ENCODE assay signal across 25 cellular contexts in the genomic region with DNA sequence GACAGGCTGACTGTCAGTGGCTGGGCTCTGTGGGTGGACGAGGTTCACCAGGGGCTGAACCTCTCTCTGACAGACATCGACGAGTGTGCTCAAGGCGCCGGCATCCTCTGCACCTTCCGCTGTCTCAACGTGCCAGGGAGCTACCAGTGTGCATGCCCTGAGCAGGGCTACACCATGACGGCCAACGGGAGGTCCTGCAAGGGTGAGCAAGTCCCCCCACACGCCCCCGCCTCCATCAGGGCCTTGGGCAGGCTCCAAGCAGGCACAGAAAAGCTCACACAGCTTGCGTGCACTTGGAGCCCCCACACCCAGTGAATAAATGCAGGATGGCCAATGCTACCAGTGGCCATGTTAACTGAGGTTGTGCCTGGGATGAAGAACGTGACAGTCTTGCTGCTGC.
"Had no signal": no experiment of that assay in that cellular context is flagged by ENCODE, and none has a peak within 500 bp of the region (broad histone marks: within the 10 kb centered on the region; RNA-seq: fewer than 3 reads in every experiment).

No MANE protein-coding gene starts in this region.

- H3K4me3 Mint-ChIP-seq: dendritic cell treated with granulocyte-macrophage colony-stimulating factor and Interleukin-4, amounts not matched to agents 40 ng/mL and 50 ng/mL, for 4 days; effector memory CD8-positive, alpha-beta T cell; endodermal cell; naive thymus-derived CD4-positive, alpha-beta T cell had no signal

- ATAC-seq: effector memory CD8-positive, alpha-beta T cell; esophagus mucosa; gastrocnemius medialis; left colon; left lobe of liver; lower lobe of right lung; naive thymus-derived CD4-positive, alpha-beta T cell had no signal

- H3K9me3 Mint-ChIP-seq: dendritic cell treated with granulocyte-macrophage colony-stimulating factor and Interleukin-4, amounts not matched to agents 40 ng/mL and 50 ng/mL, for 4 days; effector memory CD8-positive, alpha-beta T cell; endodermal cell; naive thymus-derived CD4-positive, alpha-beta T cell had no signal

- H3K9me3 ChIP-seq: colonic mucosa, esophagus squamous epithelium, gastrocnemius medialis, heart right ventricle, left ventricle myocardium inferior, lower lobe of right lung had no signal

- DNase-seq: colonic mucosa; cortex of kidney; effector CD8-positive, alpha-beta T cell; effector memory CD8-positive, alpha-beta T cell; endodermal cell; erythroblast; esophagus squamous epithelium; foreskin fibroblast; foreskin melanocyte; gastrocnemius medialis; heart right ventricle; hippocampal formation; left colon; left ventricle myocardium inferior; lower lobe of right lung; mesenchymal stem cell; midbrain had no signal

- H3K36me3 ChIP-seq: colonic mucosa, gastrocnemius medialis, lower lobe of right lung had no signal

- H3K27ac ChIP-seq: colonic mucosa, epithelial cell of prostate, esophagus squamous epithelium, gastrocnemius medialis, heart right ventricle, left ventricle myocardium inferior, lower lobe of right lung had no signal

- H3K4me1 ChIP-seq: colonic mucosa, esophagus squamous epithelium, gastrocnemius medialis, heart right ventricle, left ventricle myocardium inferior, lower lobe of right lung had no signal

- H3K4me3 ChIP-seq: colonic mucosa, esophagus squamous epithelium, gastrocnemius medialis, heart right ventricle, left ventricle myocardium inferior, lower lobe of right lung had no signal

- H3K4me1 Mint-ChIP-seq: endodermal cell had no signal

- H3K27me3 ChIP-seq: colonic mucosa, esophagus squamous epithelium, gastrocnemius medialis, heart right ventricle had no signal

- H3K27me3 Mint-ChIP-seq: dendritic cell treated with granulocyte-macrophage colony-stimulating factor and Interleukin-4, amounts not matched to agents 40 ng/mL and 50 ng/mL, for 4 days; naive thymus-derived CD4-positive, alpha-beta T cell had no signal

- H3K36me3 Mint-ChIP-seq: naive thymus-derived CD4-positive, alpha-beta T cell had no signal

- H3K27ac Mint-ChIP-seq: dendritic cell treated with granulocyte-macrophage colony-stimulating factor and Interleukin-4, amounts not matched to agents 40 ng/mL and 50 ng/mL, for 4 days; effector memory CD8-positive, alpha-beta T cell; endodermal cell; naive thymus-derived CD4-positive, alpha-beta T cell had no signal

- FAIRE-seq: endometrium, islet of Langerhans, keratinocyte had no signal
